Comparison of ENCODE assay signal across 35 cellular contexts in the genomic region with DNA sequence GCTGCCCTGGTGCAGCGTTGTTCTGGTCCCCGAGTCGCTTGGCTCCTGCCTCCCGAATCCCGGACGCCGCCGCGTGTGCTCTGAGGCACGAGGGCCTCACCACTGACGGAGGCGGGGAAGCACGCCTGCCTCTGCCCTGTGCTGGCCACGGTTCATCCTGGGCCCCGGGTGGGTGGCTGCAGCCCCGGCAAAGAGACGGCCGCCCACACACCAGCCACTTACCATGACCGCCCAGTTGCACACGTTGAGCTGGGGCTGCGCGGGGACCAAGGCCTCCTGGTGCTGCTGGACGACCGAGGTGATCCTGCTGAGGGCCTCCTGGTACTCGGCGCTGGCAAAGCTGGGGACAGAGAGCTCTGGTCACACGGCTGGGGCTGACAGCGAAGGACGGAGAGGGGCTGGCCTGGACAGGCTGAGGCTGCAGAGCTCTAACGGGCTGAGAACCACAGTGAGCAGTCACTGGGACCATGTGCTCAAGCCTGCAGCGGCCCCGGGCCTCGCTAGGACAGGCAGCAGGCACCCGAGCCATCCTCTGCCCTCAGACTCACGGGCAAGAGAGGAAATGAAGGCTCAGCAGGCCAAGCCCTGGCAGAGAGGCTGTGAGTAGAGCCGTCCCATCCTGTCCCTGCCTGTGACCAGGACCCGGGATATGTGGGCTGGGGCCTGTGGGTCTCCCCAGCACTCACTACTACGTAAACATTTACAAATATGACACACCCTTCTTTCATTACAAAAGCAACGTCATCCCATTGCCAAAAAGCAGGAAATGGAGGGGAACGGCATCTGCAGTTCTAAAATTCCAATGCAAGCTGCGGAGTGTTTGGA. TPM values are rescaled to one million over a fixed set of nuclear protein-coding genes. Genes with fewer than 3 reads are reported as not detected.
DNase-seq lines count a peak whose midpoint lies in the region; ATAC-seq, FAIRE-seq and TF ChIP-seq lines count a peak whose summit lies in the region.
"Had no signal": no experiment of that assay in that cellular context is flagged by ENCODE, and none has a peak within 500 bp of the region (broad histone marks: within the 10 kb centered on the region; RNA-seq: fewer than 3 reads in every experiment).

No MANE protein-coding gene starts in this region.

- no peaks in the 10 kb centered on the region for H3K4me1 Mint-ChIP-seq in natural killer cell
- H3K4me1 Mint-ChIP-seq in activated T-helper 17 cell treated with anti-CD3 and anti-CD28 coated beads, Interleukin-2, amount 50 U/mL, for 72 hours, result no peaks in the 10 kb centered on the region
- H3K4me1 Mint-ChIP-seq: activated B cell treated with CpG ODN at 0.5 μM for 24 hours, naive B cell had no signal

- no peaks in the 10 kb centered on the region for H3K9me3 Mint-ChIP-seq in natural killer cell
- H3K9me3 Mint-ChIP-seq in activated T-helper 17 cell treated with anti-CD3 and anti-CD28 coated beads, Interleukin-2, amount 50 U/mL, for 72 hours, result no peaks in the 10 kb centered on the region
- H3K9me3 Mint-ChIP-seq: activated B cell treated with CpG ODN at 0.5 μM for 24 hours; activated T-cell treated with anti-CD3 and anti-CD28 coated beads, Interleukin-2, amount 50 U/mL, for 4 hours; naive B cell had no signal

- intact Hi-C loops in HepG2 (cut with micrococcal nuclease; ENCODE audit: unreplicated experiment) (loop anchor here (5.0 kb wide), 2 partner anchors 39 to 349 kb away; a partner anchor contains a TSS), right lobe of liver (cut with DNase I) (loop anchor here in 1 of 2 donors (10.0 kb wide), 2 partner anchors 47 to 347 kb away; a partner anchor contains a TSS), natural killer cell (cut with micrococcal nuclease) (no loop called here)

- TF ChIP-seq EP300 in HepG2 (IDR thresholded peaks at IDR 0.05; ENCODE audit: low read depth in 2 of 2, low read length in 2 of 2) (no peak), HepG2 (CRISPR knock-in tag; IDR thresholded peaks at IDR 0.05; ENCODE audit: borderline replicate concordance) (no peak)

- no peaks in the 10 kb centered on the region for H3K27me3 Mint-ChIP-seq in natural killer cell (ENCODE audit: low read depth in 2 of 2)
- H3K27me3 Mint-ChIP-seq in activated T-helper 17 cell treated with anti-CD3 and anti-CD28 coated beads, Interleukin-2, amount 50 U/mL, for 72 hours, result no peaks in the 10 kb centered on the region
- H3K27me3 Mint-ChIP-seq: activated B cell treated with CpG ODN at 0.5 μM for 24 hours, naive B cell had no signal

- no peak overlapping the region for H3K27ac Mint-ChIP-seq in natural killer cell
- H3K27ac Mint-ChIP-seq in activated T-helper 17 cell treated with anti-CD3 and anti-CD28 coated beads, Interleukin-2, amount 50 U/mL, for 72 hours, result no peak overlapping the region
- H3K27ac Mint-ChIP-seq: activated B cell treated with CpG ODN at 0.5 μM for 24 hours, naive B cell had no signal

- H3K4me2 ChIP-seq in HepG2 (ENCODE audit: low read depth, low read length), result peak overlapping the region; percentile 18; the same call in 1 of the 2 replicates
- H3K4me2 ChIP-seq: PC-9, SK-N-SH had no signal

- no peak overlapping the region for H2AFZ ChIP-seq in HepG2 (ENCODE audit: low read length)
- H2AFZ ChIP-seq: PC-9 had no signal

- H3K27me3 ChIP-seq in HepG2 (ENCODE audit: control insufficient read depth in 1 of 2, insufficient read depth in 2 of 2, low read length in 2 of 2) (peaks cover 0 to 5% of the 10 kb centered on the region in 2 experiments; a peak in 1 of 5 replicates), right lobe of liver (no peaks in the 10 kb centered on the region)
- H3K27me3 ChIP-seq: ascending aorta, sigmoid colon, stomach had no signal

- H3K27ac ChIP-seq in HepG2 (ENCODE audit: extremely low read length, insufficient read depth, low read length), result no peak overlapping the region
- H3K27ac ChIP-seq in right lobe of liver, result no peak overlapping the region
- H3K27ac ChIP-seq: ascending aorta, coronary artery, epithelial cell of prostate, PC-9, prostate gland, sigmoid colon, stomach had no signal

- peak; percentile 3 for ATAC-seq in HepG2
- no peak for ATAC-seq in right lobe of liver
- no peak for ATAC-seq in natural killer cell
- no peak for ATAC-seq in activated T-helper 17 cell treated with anti-CD3 and anti-CD28 coated beads, Interleukin-2, amount 50 U/mL, for 72 hours (replicated peaks)
- ATAC-seq: activated T-cell treated with anti-CD3 and anti-CD28 coated beads, Interleukin-2, amount 50 U/mL, for 4 hours; left ventricle myocardium superior; Right ventricle myocardium inferior had no signal

- TF ChIP-seq CTCF in HepG2 (CRISPR knock-in tag; IDR thresholded peaks at IDR 0.05) (0 out of 2 replicates have a peak, but pooled peaks have one; percentile 11), right lobe of liver (IDR thresholded peaks at IDR 0.05) (no peak), epithelial cell of esophagus (IDR thresholded peaks at IDR 0.05; ENCODE audit: insufficient read depth, low read depth, low read length, missing control alignments) (no peak), natural killer cell (IDR thresholded peaks at IDR 0.05) (no peak)

- no peaks in the 10 kb centered on the region for H4K20me1 ChIP-seq in HepG2 (ENCODE audit: insufficient read depth, low read length)

- POLR2A ChIA-PET in HepG2 (lab: Yijun Ruan, JAX), result interaction anchor here (1.0 to 1.2 kb wide), 2 partner anchors 24 to 59 kb away, joined by 3 read pairs; no protein-coding TSS in a partner anchor

- H3K9me3 ChIP-seq in HepG2 (ENCODE audit: low read length), result no peaks in the 10 kb centered on the region
- no peaks in the 10 kb centered on the region for H3K9me3 ChIP-seq in right lobe of liver
- H3K9me3 ChIP-seq: ascending aorta, prostate gland, sigmoid colon, SK-N-SH, stomach had no signal

- TF ChIP-seq RAD21 in HepG2 (CRISPR knock-in tag; IDR thresholded peaks at IDR 0.05), result no peak

- H3K9ac ChIP-seq in HepG2 (ENCODE audit: insufficient read depth, low read depth, low read length), result no peak overlapping the region
- H3K9ac ChIP-seq: SK-N-SH had no signal

- no peaks in the 10 kb centered on the region for H3K79me2 ChIP-seq in HepG2 (ENCODE audit: insufficient read depth, low read length)

- FAIRE-seq in HepG2 (lab: Jason Lieb, UNC), result peak; percentile 4
- FAIRE-seq: GM18507, GM19239, HTR-8/SVneo, urothelium cell line had no signal

- 37% methylated on average over 23 of the region's 41 CpGs for WGBS in HepG2 (ENCODE audit: low lambda C conversion rate)
- WGBS in right lobe of liver (ENCODE audit: insufficient coverage, low coverage, low lambda C conversion rate, missing lambda C conversion rate), result 52% methylated on average over 3 of the region's 41 CpGs

- CTCF ChIA-PET in HepG2 (lab: Yijun Ruan, JAX; ENCODE audit: low intra/inter-chr PET ratio, low total read pairs), result no interaction called here

- DNase-seq in HepG2 (ENCODE audit: low spot score) (no peak), right lobe of liver (no peak), epithelial cell of esophagus (ENCODE audit: low read depth) (peak; percentile 32), natural killer cell (no peak), GM03348 (ENCODE audit: low spot score) (no peak)
- DNase-seq: activated B cell treated with CpG ODN at 0.5 μM for 24 hours; activated CD4-positive, alpha-beta T cell treated with anti-CD3 and anti-CD28 coated beads, Interleukin-2, amount 50 U/mL, for 1 hour; activated T-cell treated with anti-CD3 and anti-CD28 coated beads, Interleukin-2, amount 50 U/mL, for 4 hours; DND-41; effector CD8-positive, alpha-beta T cell; glutamatergic neuron; left ventricle myocardium superior; midbrain; MM.1S; naive B cell; NCI-H1105 treated with DMSO at 0.1 percent for 48 hours; NCI-H1930; NCI-H526; occipital lobe; PC-9; sigmoid colon; SK-N-SH; stimulated activated CD4-positive, alpha-beta T cell treated with anti-CD3 and anti-CD28 coated beads, Interleukin-12 subunit alpha, Interleukin-12 subunit beta, amount 100 ng/mL, for 4 hours; stimulated activated CD4-positive, alpha-beta T cell treated with anti-CD3 and anti-CD28 coated beads, Interleukin-2, amount 100 ng/mL, for 48 hours; stomach had no signal

- BruUV-seq in HepG2 (replicated peaks; lab: Mats Ljungman, UMichigan), result no TSS peak

- in situ Hi-C loops in HepG2 (cut with HindIII; ENCODE audit: extremely low pct_ligation_motif_present, low pct_unique_long_range_greater_than_20kb), result loop anchor here (5.0 kb wide), 1 partner anchor 349 kb away; no protein-coding TSS in a partner anchor

- TF ChIP-seq POLR2A in HepG2 (IDR thresholded peaks at IDR 0.05; ENCODE audit: insufficient read depth in 1 of 2, low read depth in 2 of 2, low read length in 2 of 2), result no peak
- no peak for TF ChIP-seq POLR2A in right lobe of liver (IDR thresholded peaks at IDR 0.05)

- H3K4me1 ChIP-seq in HepG2 (ENCODE audit: insufficient read depth, low read length) (peaks cover 31% of the 10 kb centered on the region), right lobe of liver (no peaks in the 10 kb centered on the region)
- H3K4me1 ChIP-seq: prostate gland had no signal

- H3K4me3 ChIP-seq in HepG2 (replicated peaks in 1 of 3; ENCODE audit: insufficient read depth in 1 of 3, low read depth in 2 of 3, low read length in 3 of 3) (no peak overlapping the region; a peak in 1 of 6 replicates), right lobe of liver (no peak overlapping the region), epithelial cell of esophagus (ENCODE audit: low read length) (no peak overlapping the region)
- H3K4me3 ChIP-seq: ascending aorta, coronary artery, PC-9, prostate gland, sigmoid colon, stomach had no signal

- H3K4me3 Mint-ChIP-seq in natural killer cell, result no peak overlapping the region
- no peak overlapping the region for H3K4me3 Mint-ChIP-seq in activated T-helper 17 cell treated with anti-CD3 and anti-CD28 coated beads, Interleukin-2, amount 50 U/mL, for 72 hours
- H3K4me3 Mint-ChIP-seq: activated B cell treated with CpG ODN at 0.5 μM for 24 hours; activated T-cell treated with anti-CD3 and anti-CD28 coated beads, Interleukin-2, amount 50 U/mL, for 4 hours had no signal

- H3K36me3 ChIP-seq in HepG2 (replicated peaks in 1 of 2; ENCODE audit: control insufficient read depth in 1 of 2, insufficient read depth in 2 of 2, low read length in 2 of 2), result no peaks in the 10 kb centered on the region
- peaks cover 0 to 2% (median 0%) of the 10 kb centered on the region in 4 donors for H3K36me3 ChIP-seq in right lobe of liver

- no peaks in the 10 kb centered on the region for H3K36me3 Mint-ChIP-seq in natural killer cell
- no peaks in the 10 kb centered on the region for H3K36me3 Mint-ChIP-seq in activated T-helper 17 cell treated with anti-CD3 and anti-CD28 coated beads, Interleukin-2, amount 50 U/mL, for 72 hours (ENCODE audit: low read depth)
- H3K36me3 Mint-ChIP-seq: naive B cell had no signal

RNA-seq across cellular contexts. Expression of a gene that starts 6.3 kb away (rescaled TPM):
- total RNA-seq in HepG2 (2016; rRNA removed; fragmentation: Illumina TruSeq; extraction: Trizol) (242 and 274 TPM in 2 replicates), right lobe of liver (100 to 1,000 TPM in 2 of 6 experiments, 10 to 100 TPM in 4; 61.4 to 120 (median 74.1) TPM), natural killer cell (100 to 1,000 TPM; 118 to 123 (median 120) TPM)
- total RNA-seq in HepG2 (2016; cell fraction: cytosol; rRNA removed; fragmentation: Illumina TruSeq; extraction: Trizol; ENCODE audit: low read depth), result 163 and 167 TPM in 2 replicates
- 238 and 275 TPM in 2 replicates for total RNA-seq in HepG2 (2016; cell fraction: insoluble cytoplasmic fraction; rRNA removed; fragmentation: Illumina TruSeq; extraction: Trizol)
- total RNA-seq in HepG2 (2016; cell fraction: membrane; rRNA removed; fragmentation: Illumina TruSeq; extraction: Trizol), result 188 and 208 TPM in 2 replicates
- 99.7 and 110 TPM in 2 replicates for total RNA-seq in HepG2 (2016; cell fraction: nucleus; rRNA removed; fragmentation: Illumina TruSeq; extraction: Trizol)
- 155 and 210 TPM in 2 replicates for polyA plus RNA-seq in HepG2 (2011; rRNA removed)
- polyA plus RNA-seq in HepG2 (2011; cell fraction: cytosol; rRNA removed), result 94.2 and 153 TPM in 2 replicates
- polyA plus RNA-seq in HepG2 (2011; cell fraction: nucleus; rRNA removed), result 101 and 126 TPM in 2 replicates
- 136 and 175 TPM in 2 replicates for polyA plus RNA-seq in HepG2 (2012)
- 172 and 184 TPM in 2 replicates for polyA plus RNA-seq in HepG2 (2016; cell fraction: cytosol; fragmentation: Illumina TruSeq; extraction: Trizol; ENCODE audit: low read depth)
- 339 and 349 TPM in 2 replicates for polyA plus RNA-seq in HepG2 (2016; cell fraction: insoluble cytoplasmic fraction; fragmentation: Illumina TruSeq; extraction: Trizol; ENCODE audit: low read depth)
- 196 and 203 TPM in 2 replicates for polyA plus RNA-seq in HepG2 (2016; cell fraction: membrane; fragmentation: Illumina TruSeq; extraction: Trizol; ENCODE audit: low read depth)
- 192 and 201 TPM in 2 replicates for polyA plus RNA-seq in HepG2 (2016; cell fraction: nucleus; fragmentation: Illumina TruSeq; extraction: Trizol; ENCODE audit: insufficient read depth, low read depth)
- polyA minus RNA-seq in HepG2 (2011; rRNA and poly(A)+ RNA removed; ENCODE audit: low replicate concordance), result 83.2 and 86.7 TPM in 2 replicates
- 75.3 and 84.8 TPM in 2 replicates for polyA minus RNA-seq in HepG2 (2011; cell fraction: cytosol; rRNA and poly(A)+ RNA removed)
- 35.7 and 49.8 TPM in 2 replicates for polyA minus RNA-seq in HepG2 (2011; cell fraction: nucleus; rRNA and poly(A)+ RNA removed)
- total RNA-seq in activated T-helper 17 cell treated with anti-CD3 and anti-CD28 coated beads, Interleukin-2, amount 50 U/mL, for 72 hours, result 100 to 1,000 TPM; 132 to 139 TPM

RNA-seq across cellular contexts. Expression of a gene that starts 14.4 kb away (rescaled TPM):
- total RNA-seq in HepG2 (2016; rRNA removed; fragmentation: Illumina TruSeq; extraction: Trizol) (16.5 and 23.1 TPM in 2 replicates), right lobe of liver (1 to 10 TPM in 2 of 6 experiments, under 1 TPM in 4; 0.22 to 9.6 (median 0.42) TPM), natural killer cell (1 to 10 TPM; 2.2 to 3.8 (median 2.6) TPM)
- total RNA-seq in HepG2 (2016; cell fraction: cytosol; rRNA removed; fragmentation: Illumina TruSeq; extraction: Trizol; ENCODE audit: low read depth), result 14.3 and 18.2 TPM in 2 replicates
- 15.0 and 21.7 TPM in 2 replicates for total RNA-seq in HepG2 (2016; cell fraction: insoluble cytoplasmic fraction; rRNA removed; fragmentation: Illumina TruSeq; extraction: Trizol)
- total RNA-seq in HepG2 (2016; cell fraction: membrane; rRNA removed; fragmentation: Illumina TruSeq; extraction: Trizol), result 30.9 and 31.0 TPM in 2 replicates
- 12.6 and 18.8 TPM in 2 replicates for total RNA-seq in HepG2 (2016; cell fraction: nucleus; rRNA removed; fragmentation: Illumina TruSeq; extraction: Trizol)
- 17.9 and 23.8 TPM in 2 replicates for polyA plus RNA-seq in HepG2 (2011; rRNA removed)
- polyA plus RNA-seq in HepG2 (2011; cell fraction: cytosol; rRNA removed), result 15.0 and 37.3 TPM in 2 replicates
- 29.6 and 46.8 TPM in 2 replicates for polyA plus RNA-seq in HepG2 (2011; cell fraction: nucleus; rRNA removed)
- polyA plus RNA-seq in HepG2 (2012), result 13.5 and 17.6 TPM in 2 replicates
- polyA plus RNA-seq in HepG2 (2016; cell fraction: cytosol; fragmentation: Illumina TruSeq; extraction: Trizol; ENCODE audit: low read depth), result 18.5 and 24.2 TPM in 2 replicates
- polyA plus RNA-seq in HepG2 (2016; cell fraction: insoluble cytoplasmic fraction; fragmentation: Illumina TruSeq; extraction: Trizol; ENCODE audit: low read depth), result 22.4 and 29.0 TPM in 2 replicates
- polyA plus RNA-seq in HepG2 (2016; cell fraction: membrane; fragmentation: Illumina TruSeq; extraction: Trizol; ENCODE audit: low read depth), result 25.4 and 37.1 TPM in 2 replicates
- polyA plus RNA-seq in HepG2 (2016; cell fraction: nucleus; fragmentation: Illumina TruSeq; extraction: Trizol; ENCODE audit: insufficient read depth, low read depth), result 34.6 and 39.8 TPM in 2 replicates
- polyA minus RNA-seq in HepG2 (2011; rRNA and poly(A)+ RNA removed; ENCODE audit: low replicate concordance), result 25.0 and 71.0 TPM in 2 replicates
- 28.6 and 52.8 TPM in 2 replicates for polyA minus RNA-seq in HepG2 (2011; cell fraction: cytosol; rRNA and poly(A)+ RNA removed)
- 6.7 and 8.8 TPM in 2 replicates for polyA minus RNA-seq in HepG2 (2011; cell fraction: nucleus; rRNA and poly(A)+ RNA removed)
- total RNA-seq in activated T-helper 17 cell treated with anti-CD3 and anti-CD28 coated beads, Interleukin-2, amount 50 U/mL, for 72 hours, result 100 to 1,000 TPM in 1 of 2 donors, 10 to 100 TPM in 1; 96.6 to 141 TPM
- total RNA-seq: ascending aorta had no signal

RNA-seq across cellular contexts. Expression of a gene that starts 33.0 kb away (rescaled TPM):
- total RNA-seq in HepG2 (2016; rRNA removed; fragmentation: Illumina TruSeq; extraction: Trizol), result 32.5 and 85.0 TPM in 2 replicates
- total RNA-seq in HepG2 (2016; cell fraction: cytosol; rRNA removed; fragmentation: Illumina TruSeq; extraction: Trizol; ENCODE audit: low read depth), result 42.1 and 42.4 TPM in 2 replicates
- 27.7 and 89.8 TPM in 2 replicates for total RNA-seq in HepG2 (2016; cell fraction: insoluble cytoplasmic fraction; rRNA removed; fragmentation: Illumina TruSeq; extraction: Trizol)
- total RNA-seq in HepG2 (2016; cell fraction: membrane; rRNA removed; fragmentation: Illumina TruSeq; extraction: Trizol), result 37.0 TPM in 2 replicates
- 117 and 146 TPM in 2 replicates for total RNA-seq in HepG2 (2016; cell fraction: nucleus; rRNA removed; fragmentation: Illumina TruSeq; extraction: Trizol)
- 67.9 and 93.5 TPM in 2 replicates for polyA plus RNA-seq in HepG2 (2011; rRNA removed)
- polyA plus RNA-seq in HepG2 (2011; cell fraction: cytosol; rRNA removed), result 42.8 and 69.2 TPM in 2 replicates
- 643 and 860 TPM in 2 replicates for polyA plus RNA-seq in HepG2 (2011; cell fraction: nucleus; rRNA removed)
- polyA plus RNA-seq in HepG2 (2012), result 52.4 and 78.3 TPM in 2 replicates
- 12.7 and 13.6 TPM in 2 replicates for polyA plus RNA-seq in HepG2 (2016; cell fraction: cytosol; fragmentation: Illumina TruSeq; extraction: Trizol; ENCODE audit: low read depth)
- polyA plus RNA-seq in HepG2 (2016; cell fraction: insoluble cytoplasmic fraction; fragmentation: Illumina TruSeq; extraction: Trizol; ENCODE audit: low read depth), result 33.4 and 36.7 TPM in 2 replicates
- polyA plus RNA-seq in HepG2 (2016; cell fraction: membrane; fragmentation: Illumina TruSeq; extraction: Trizol; ENCODE audit: low read depth), result 20.6 and 22.7 TPM in 2 replicates
- 296 and 336 TPM in 2 replicates for polyA plus RNA-seq in HepG2 (2016; cell fraction: nucleus; fragmentation: Illumina TruSeq; extraction: Trizol; ENCODE audit: insufficient read depth, low read depth)
- polyA minus RNA-seq in HepG2 (2011; rRNA and poly(A)+ RNA removed; ENCODE audit: low replicate concordance), result 101 and 184 TPM in 2 replicates
- 44.8 and 52.9 TPM in 2 replicates for polyA minus RNA-seq in HepG2 (2011; cell fraction: cytosol; rRNA and poly(A)+ RNA removed)
- 89.5 and 109 TPM in 2 replicates for polyA minus RNA-seq in HepG2 (2011; cell fraction: nucleus; rRNA and poly(A)+ RNA removed)
- 10 to 100 TPM; 48.9 to 91.9 (median 64.4) TPM for total RNA-seq in right lobe of liver
- 100 to 1,000 TPM; 172 to 197 (median 183) TPM for total RNA-seq in natural killer cell
- total RNA-seq in activated T-helper 17 cell treated with anti-CD3 and anti-CD28 coated beads, Interleukin-2, amount 50 U/mL, for 72 hours, result 100 to 1,000 TPM; 197 to 326 TPM

RNA-seq across cellular contexts. Expression of a gene that starts 38.8 kb away (rescaled TPM):
- 2.8 and 9.2 TPM in 2 replicates for total RNA-seq in HepG2 (2016; rRNA removed; fragmentation: Illumina TruSeq; extraction: Trizol)
- total RNA-seq in HepG2 (2016; cell fraction: cytosol; rRNA removed; fragmentation: Illumina TruSeq; extraction: Trizol; ENCODE audit: low read depth), result 3.6 and 3.7 TPM in 2 replicates
- total RNA-seq in HepG2 (2016; cell fraction: insoluble cytoplasmic fraction; rRNA removed; fragmentation: Illumina TruSeq; extraction: Trizol), result 2.6 and 11.0 TPM in 2 replicates
- 4.2 and 5.1 TPM in 2 replicates for total RNA-seq in HepG2 (2016; cell fraction: membrane; rRNA removed; fragmentation: Illumina TruSeq; extraction: Trizol)
- 12.2 and 14.1 TPM in 2 replicates for total RNA-seq in HepG2 (2016; cell fraction: nucleus; rRNA removed; fragmentation: Illumina TruSeq; extraction: Trizol)
- polyA plus RNA-seq in HepG2 (2011; rRNA removed), result 9.5 and 9.8 TPM in 2 replicates
- polyA plus RNA-seq in HepG2 (2011; cell fraction: cytosol; rRNA removed), result 7.1 and 10.3 TPM in 2 replicates
- polyA plus RNA-seq in HepG2 (2011; cell fraction: nucleus; rRNA removed), result 30.6 and 39.2 TPM in 2 replicates
- 8.2 and 13.0 TPM in 2 replicates for polyA plus RNA-seq in HepG2 (2012)
- 2.4 and 2.8 TPM in 2 replicates for polyA plus RNA-seq in HepG2 (2016; cell fraction: cytosol; fragmentation: Illumina TruSeq; extraction: Trizol; ENCODE audit: low read depth)
- 4.4 and 4.7 TPM in 2 replicates for polyA plus RNA-seq in HepG2 (2016; cell fraction: insoluble cytoplasmic fraction; fragmentation: Illumina TruSeq; extraction: Trizol; ENCODE audit: low read depth)
- polyA plus RNA-seq in HepG2 (2016; cell fraction: membrane; fragmentation: Illumina TruSeq; extraction: Trizol; ENCODE audit: low read depth), result 4.1 and 4.7 TPM in 2 replicates
- polyA plus RNA-seq in HepG2 (2016; cell fraction: nucleus; fragmentation: Illumina TruSeq; extraction: Trizol; ENCODE audit: insufficient read depth, low read depth), result 27.3 and 29.9 TPM in 2 replicates
- polyA minus RNA-seq in HepG2 (2011; rRNA and poly(A)+ RNA removed; ENCODE audit: low replicate concordance), result 11.5 and 13.9 TPM in 2 replicates
- 5.2 and 6.1 TPM in 2 replicates for polyA minus RNA-seq in HepG2 (2011; cell fraction: cytosol; rRNA and poly(A)+ RNA removed)
- polyA minus RNA-seq in HepG2 (2011; cell fraction: nucleus; rRNA and poly(A)+ RNA removed), result 13.4 and 18.0 TPM in 2 replicates
- 10 to 100 TPM in 5 of 6 experiments, 1 to 10 TPM in 1; 9.2 to 20.6 (median 16.5) TPM for total RNA-seq in right lobe of liver
- total RNA-seq in natural killer cell, result 10 to 100 TPM; 58.1 to 75.8 (median 65.7) TPM
- 10 to 100 TPM; 37.6 to 73.0 TPM for total RNA-seq in activated T-helper 17 cell treated with anti-CD3 and anti-CD28 coated beads, Interleukin-2, amount 50 U/mL, for 72 hours

RNA-seq across cellular contexts. Expression of a gene that starts 38.9 kb away (rescaled TPM):
- total RNA-seq in HepG2 (2016; rRNA removed; fragmentation: Illumina TruSeq; extraction: Trizol) (107 and 158 TPM in 2 replicates), right lobe of liver (10 to 100 TPM; 15.1 to 25.5 (median 20.1) TPM), natural killer cell (10 to 100 TPM; 31.9 to 39.0 (median 36.2) TPM)
- total RNA-seq in HepG2 (2016; cell fraction: cytosol; rRNA removed; fragmentation: Illumina TruSeq; extraction: Trizol; ENCODE audit: low read depth), result 39.7 and 49.5 TPM in 2 replicates
- 117 and 161 TPM in 2 replicates for total RNA-seq in HepG2 (2016; cell fraction: insoluble cytoplasmic fraction; rRNA removed; fragmentation: Illumina TruSeq; extraction: Trizol)
- 55.4 and 64.8 TPM in 2 replicates for total RNA-seq in HepG2 (2016; cell fraction: membrane; rRNA removed; fragmentation: Illumina TruSeq; extraction: Trizol)
- total RNA-seq in HepG2 (2016; cell fraction: nucleus; rRNA removed; fragmentation: Illumina TruSeq; extraction: Trizol), result 54.9 and 68.3 TPM in 2 replicates
- polyA plus RNA-seq in HepG2 (2011; rRNA removed), result 94.9 and 96.3 TPM in 2 replicates
- polyA plus RNA-seq in HepG2 (2011; cell fraction: cytosol; rRNA removed), result 49.7 and 65.0 TPM in 2 replicates
- polyA plus RNA-seq in HepG2 (2011; cell fraction: nucleus; rRNA removed), result 60.0 and 63.3 TPM in 2 replicates
- 72.5 and 94.4 TPM in 2 replicates for polyA plus RNA-seq in HepG2 (2012)
- 51.9 and 69.2 TPM in 2 replicates for polyA plus RNA-seq in HepG2 (2016; cell fraction: cytosol; fragmentation: Illumina TruSeq; extraction: Trizol; ENCODE audit: low read depth)
- polyA plus RNA-seq in HepG2 (2016; cell fraction: insoluble cytoplasmic fraction; fragmentation: Illumina TruSeq; extraction: Trizol; ENCODE audit: low read depth), result 217 and 222 TPM in 2 replicates
- polyA plus RNA-seq in HepG2 (2016; cell fraction: membrane; fragmentation: Illumina TruSeq; extraction: Trizol; ENCODE audit: low read depth), result 75.4 and 76.3 TPM in 2 replicates
- polyA plus RNA-seq in HepG2 (2016; cell fraction: nucleus; fragmentation: Illumina TruSeq; extraction: Trizol; ENCODE audit: insufficient read depth, low read depth), result 124 and 134 TPM in 2 replicates
- 63.0 and 105 TPM in 2 replicates for polyA minus RNA-seq in HepG2 (2011; rRNA and poly(A)+ RNA removed; ENCODE audit: low replicate concordance)
- polyA minus RNA-seq in HepG2 (2011; cell fraction: cytosol; rRNA and poly(A)+ RNA removed), result 10.9 and 13.1 TPM in 2 replicates
- polyA minus RNA-seq in HepG2 (2011; cell fraction: nucleus; rRNA and poly(A)+ RNA removed), result 45.4 and 54.3 TPM in 2 replicates
- 10 to 100 TPM; 51.1 to 73.9 TPM for total RNA-seq in activated T-helper 17 cell treated with anti-CD3 and anti-CD28 coated beads, Interleukin-2, amount 50 U/mL, for 72 hours
